ENCODE assay signal across 15 cellular contexts in genomic region chr11:16911186-16911585, GRCh38.
DNase-seq lines count a peak whose midpoint lies in the region; ATAC-seq lines count a peak whose summit lies in the region.
"Had no signal": no experiment of that assay in that cellular context is flagged by ENCODE, and none has a peak within 500 bp of the region (broad histone marks: within the 10 kb centered on the region; RNA-seq: fewer than 3 reads in every experiment).

No MANE protein-coding gene starts in this region.

- H3K27ac Mint-ChIP-seq in stimulated activated memory B cell treated with anti-CD40 and anti-IgM and Interleukin-4, amounts not matched to agents 10 μg/mL and 1 μg/mL and 100 μg/mL, for 72 hours: peak overlapping the region; percentile 26
- H3K27ac Mint-ChIP-seq: IgD-negative memory B cell had no signal

- ATAC-seq in stimulated activated memory B cell treated with anti-CD40 and anti-IgM and Interleukin-4, amounts not matched to agents 10 μg/mL and 1 μg/mL and 100 μg/mL, for 72 hours: no peak
- no peak for ATAC-seq in GM18498 (IDR thresholded peaks at IDR 0.05; ENCODE audit: unreplicated experiment)
- ATAC-seq: HCT116 had no signal

- DNase-seq in DMS79 treated with DMSO at 0.1 percent for 48 hours (lab: John Stamatoyannopoulos, UW) (peak; percentile 52), M059J (ENCODE audit: low read depth) (peak; percentile 83), RPMI8226 (peak; percentile 40), H4 (ENCODE audit: low spot score) (no peak), NCI-H748 (lab: John Stamatoyannopoulos, UW; ENCODE audit: unreplicated experiment) (no peak)
- DNase-seq: Kasumi-1, NCI-H1105 treated with DMSO at 0.1 percent for 48 hours, NCI-H1930, NCI-H2171, NCI-H526, SIG-M5 had no signal

- peaks cover 41% of the 10 kb centered on the region for H3K4me1 Mint-ChIP-seq in stimulated activated memory B cell treated with anti-CD40 and anti-IgM and Interleukin-4, amounts not matched to agents 10 μg/mL and 1 μg/mL and 100 μg/mL, for 72 hours

- H3K27me3 Mint-ChIP-seq in stimulated activated memory B cell treated with anti-CD40 and anti-IgM and Interleukin-4, amounts not matched to agents 10 μg/mL and 1 μg/mL and 100 μg/mL, for 72 hours: no peaks in the 10 kb centered on the region
- H3K27me3 Mint-ChIP-seq: IgD-negative memory B cell had no signal

- no peaks in the 10 kb centered on the region for H3K9me3 Mint-ChIP-seq in stimulated activated memory B cell treated with anti-CD40 and anti-IgM and Interleukin-4, amounts not matched to agents 10 μg/mL and 1 μg/mL and 100 μg/mL, for 72 hours
- H3K9me3 Mint-ChIP-seq: IgD-negative memory B cell had no signal

- H3K36me3 Mint-ChIP-seq in stimulated activated memory B cell treated with anti-CD40 and anti-IgM and Interleukin-4, amounts not matched to agents 10 μg/mL and 1 μg/mL and 100 μg/mL, for 72 hours: peaks cover 21% of the 10 kb centered on the region
- H3K36me3 Mint-ChIP-seq: IgD-negative memory B cell had no signal

- H3K4me3 Mint-ChIP-seq in stimulated activated memory B cell treated with anti-CD40 and anti-IgM and Interleukin-4, amounts not matched to agents 10 μg/mL and 1 μg/mL and 100 μg/mL, for 72 hours: no peak overlapping the region
- H3K4me3 Mint-ChIP-seq: IgD-negative memory B cell had no signal

Comparison
In these comparisons a context has a peak if more than half of its experiments do, and no peak if none do; other contexts are left out.
1. DNase-seq: peak in DMS79 treated with DMSO at 0.1 percent for 48 hours (single experiment), M059J (single experiment) and RPMI8226 (single experiment); none in H4 (single experiment) and NCI-H748 (single experiment).